In genomic region chr20:846894-847278, GRCh38 we compare ENCODE assay signal across 8 cellular contexts.
DNase-seq lines count a peak whose midpoint lies in the region; ATAC-seq and FAIRE-seq lines count a peak whose summit lies in the region.

No MANE protein-coding gene starts in this region.

- H3K4me1 Mint-ChIP-seq in central memory CD8-positive, alpha-beta T cell, result peaks cover 60% of the 10 kb centered on the region
- H3K4me1 Mint-ChIP-seq in stimulated activated naive CD8-positive, alpha-beta T cell treated with anti-CD3 and anti-CD28 coated beads, Interleukin-15, Interleukin-2, amounts not matched to agents 100 ng/mL and 50 ng/mL, for 24 hours (ENCODE audit: low read depth), result peaks cover 49% of the 10 kb centered on the region

- H3K27me3 Mint-ChIP-seq in central memory CD8-positive, alpha-beta T cell, result no peaks in the 10 kb centered on the region
- H3K27me3 Mint-ChIP-seq in stimulated activated naive CD8-positive, alpha-beta T cell treated with anti-CD3 and anti-CD28 coated beads, Interleukin-15, Interleukin-2, amounts not matched to agents 100 ng/mL and 50 ng/mL, for 24 hours, result no peaks in the 10 kb centered on the region

- peak overlapping the region; percentile 96 for H3K4me3 Mint-ChIP-seq in central memory CD8-positive, alpha-beta T cell
- peak overlapping the region; percentile 84 for H3K4me3 Mint-ChIP-seq in stimulated activated naive CD8-positive, alpha-beta T cell treated with anti-CD3 and anti-CD28 coated beads, Interleukin-15, Interleukin-2, amounts not matched to agents 100 ng/mL and 50 ng/mL, for 24 hours

- H3K36me3 Mint-ChIP-seq in central memory CD8-positive, alpha-beta T cell (ENCODE audit: insufficient read depth), result peaks cover 10% of the 10 kb centered on the region
- H3K36me3 Mint-ChIP-seq in stimulated activated naive CD8-positive, alpha-beta T cell treated with anti-CD3 and anti-CD28 coated beads, Interleukin-15, Interleukin-2, amounts not matched to agents 100 ng/mL and 50 ng/mL, for 24 hours (ENCODE audit: low read depth), result no peaks in the 10 kb centered on the region

- no peaks in the 10 kb centered on the region for H3K9me3 Mint-ChIP-seq in central memory CD8-positive, alpha-beta T cell
- H3K9me3 Mint-ChIP-seq in stimulated activated naive CD8-positive, alpha-beta T cell treated with anti-CD3 and anti-CD28 coated beads, Interleukin-15, Interleukin-2, amounts not matched to agents 100 ng/mL and 50 ng/mL, for 24 hours, result no peaks in the 10 kb centered on the region

- peak; percentile 37 for ATAC-seq in HG02852 (IDR thresholded peaks at IDR 0.05; ENCODE audit: unreplicated experiment)
- peak; percentile 59 for ATAC-seq in central memory CD8-positive, alpha-beta T cell (replicated peaks; ENCODE audit: extremely low read depth, poor library complexity, severe bottlenecking)
- no peak for ATAC-seq in HG03045 (IDR thresholded peaks at IDR 0.05; ENCODE audit: unreplicated experiment)

- no peak for FAIRE-seq in RCC 7860 (lab: Jason Lieb, UNC)

- H3K27ac Mint-ChIP-seq in central memory CD8-positive, alpha-beta T cell (ENCODE audit: low read depth), result peak overlapping the region; percentile 99
- peak overlapping the region; percentile 85 for H3K27ac Mint-ChIP-seq in stimulated activated naive CD8-positive, alpha-beta T cell treated with anti-CD3 and anti-CD28 coated beads, Interleukin-15, Interleukin-2, amounts not matched to agents 100 ng/mL and 50 ng/mL, for 24 hours

- DNase-seq in UCSD-AML1 (lab: John Stamatoyannopoulos, UW; ENCODE audit: unreplicated experiment) (peak; percentile 82), NCI-H1417 (lab: John Stamatoyannopoulos, UW) (no peak), RCC 7860 (ENCODE audit: low spot score) (no peak), NCI-H1092 (lab: John Stamatoyannopoulos, UW) (no peak)
- peak; percentile 35 to 41 for DNase-seq in central memory CD8-positive, alpha-beta T cell (ENCODE audit: low spot score in 2 of 2)

Comparison
In these comparisons a context has a peak if more than half of its experiments do, and no peak if none do; other contexts are left out.
1. DNase-seq: peak in UCSD-AML1 (single experiment) and central memory CD8-positive, alpha-beta T cell (2 of 2); none in NCI-H1417 (0 of 3), RCC 7860 (single experiment) and NCI-H1092 (single experiment).